Comparison of ENCODE assay signal across 1 cellular context in genomic region chr10:86389441-86390193, GRCh38.
TF ChIP-seq lines count a peak whose summit lies in the region.

No MANE protein-coding gene starts in this region.

TF ChIP-seq in HepG2, 621 proteins besides CTCF, POLR2A, EP300 and RAD21 (continued from another document):
- TF ChIP-seq MYPOP (CRISPR knock-in tag; IDR thresholded peaks at IDR 0.05) (no peak), HBP1 (CRISPR knock-in tag; IDR thresholded peaks at IDR 0.05; ENCODE audit: low read depth) (no peak)
